Comparison of ENCODE assay signal across 21 cellular contexts in the genomic region with DNA sequence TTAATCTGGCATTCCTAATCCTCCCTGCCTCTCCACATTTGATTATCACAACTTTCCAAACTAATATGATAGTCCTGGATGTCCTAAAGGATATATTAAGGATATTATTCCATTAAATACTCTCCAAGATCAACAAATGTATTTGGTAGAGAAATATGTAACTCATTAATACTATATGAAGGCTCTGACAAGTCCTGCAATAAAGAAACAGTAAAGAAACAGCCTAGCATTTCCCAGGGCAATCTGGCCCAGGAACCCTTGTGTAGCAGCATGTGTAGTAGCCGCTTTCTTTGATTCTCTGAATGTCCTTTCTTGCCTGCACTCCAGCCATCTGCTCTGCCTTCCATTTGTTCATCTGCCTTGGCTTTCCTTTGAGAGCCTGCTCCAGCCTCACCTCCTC. TPM values are rescaled to one million over a fixed set of nuclear protein-coding genes. Genes with fewer than 3 reads are reported as not detected.
DNase-seq lines count a peak whose midpoint lies in the region; ATAC-seq and TF ChIP-seq lines count a peak whose summit lies in the region.
"Had no signal": no experiment of that assay in that cellular context is flagged by ENCODE, and none has a peak within 500 bp of the region (broad histone marks: within the 10 kb centered on the region; RNA-seq: fewer than 3 reads in every experiment).

No MANE protein-coding gene starts in this region.

- H3K4me3 ChIP-seq in HEK293 (ENCODE audit: low read depth, low read length) (no peak overlapping the region), OCI-LY3 (ENCODE audit: low read length) (no peak overlapping the region), prostate gland (no peak overlapping the region)
- H3K4me3 ChIP-seq: gastroesophageal sphincter had no signal

- TF ChIP-seq CTCF in HEK293 (tag by site-specific recombination; IDR thresholded peaks at IDR 0.05) = no peak
- no peak for TF ChIP-seq CTCF in OCI-LY3 (IDR thresholded peaks at IDR 0.05; ENCODE audit: low read depth, low read length)
- no peak for TF ChIP-seq CTCF in chondrocyte (IDR thresholded peaks at IDR 0.05)
- TF ChIP-seq CTCF in osteocyte (IDR thresholded peaks at IDR 0.05) = no peak
- TF ChIP-seq CTCF in prostate gland (IDR thresholded peaks at IDR 0.05) = no peak

- H3K9me3 ChIP-seq in HEK293 (ENCODE audit: control insufficient read depth, insufficient read depth, low read depth, low read length) (no peaks in the 10 kb centered on the region), OCI-LY3 (ENCODE audit: insufficient read depth, low read length) (no peaks in the 10 kb centered on the region), prostate gland (no peaks in the 10 kb centered on the region)
- H3K9me3 ChIP-seq: gastroesophageal sphincter had no signal

- no peak for DNase-seq in chondrocyte (ENCODE audit: low spot score)
- DNase-seq in osteocyte (ENCODE audit: extremely low spot score, unreplicated experiment) = no peak
- DNase-seq in prostate gland (ENCODE audit: low spot score) = no peak
- DNase-seq in UCSD-AML1 (lab: John Stamatoyannopoulos, UW; ENCODE audit: unreplicated experiment) = no peak
- no peak for DNase-seq in stimulated activated naive CD4-positive, alpha-beta T cell (lab: John Stamatoyannopoulos, UW)
- DNase-seq: activated CD4-positive, alpha-beta T cell treated with anti-CD3 and anti-CD28 coated beads for 48 hours; CD4-positive, alpha-beta T cell; dermis blood vessel endothelial cell; naive B cell; NCI-H2029; NCI-H345; stimulated activated naive B cell treated with anti-CD40 and anti-IgM and Interleukin-4, amounts not matched to agents 10 μg/mL and 1 μg/mL and 100 μg/mL, for 72 hours; trophoblast cell had no signal

- H3K4me2 ChIP-seq in OCI-LY3 (ENCODE audit: low read length) = peak overlapping the region; percentile 70

- peaks cover 5% of the 10 kb centered on the region for H3K36me3 Mint-ChIP-seq in chondrocyte (ENCODE audit: low read depth)
- peaks cover 27% of the 10 kb centered on the region for H3K36me3 Mint-ChIP-seq in osteocyte (ENCODE audit: unreplicated experiment)
- H3K36me3 Mint-ChIP-seq: naive B cell; stimulated activated naive B cell treated with anti-CD40 and anti-IgM and Interleukin-4, amounts not matched to agents 10 μg/mL and 1 μg/mL and 100 μg/mL, for 72 hours had no signal

- H3K27me3 Mint-ChIP-seq in chondrocyte (ENCODE audit: low read depth) (no peaks in the 10 kb centered on the region), osteocyte (ENCODE audit: unreplicated experiment) (no peaks in the 10 kb centered on the region)
- H3K27me3 Mint-ChIP-seq: CD4-positive, alpha-beta T cell; IgD-negative memory B cell; naive B cell; stimulated activated naive B cell treated with anti-CD40 and anti-IgM and Interleukin-4, amounts not matched to agents 10 μg/mL and 1 μg/mL and 100 μg/mL, for 72 hours had no signal

- CTCF ChIA-PET in HEK293 (lab: Yijun Ruan, JAX) = interaction anchor here (1.2 to 2.6 kb wide), 3 partner anchors 22 to 137 kb away, joined by 3 to 9 read pairs (median 3); no protein-coding TSS in a partner anchor

- H3K4me3 Mint-ChIP-seq in chondrocyte (ENCODE audit: unreplicated experiment) (no peak overlapping the region), osteocyte (ENCODE audit: unreplicated experiment) (peak overlapping the region; percentile 50)
- H3K4me3 Mint-ChIP-seq: CD4-positive, alpha-beta T cell; naive B cell; stimulated activated naive B cell treated with anti-CD40 and anti-IgM and Interleukin-4, amounts not matched to agents 10 μg/mL and 1 μg/mL and 100 μg/mL, for 72 hours had no signal

- H3K36me3 ChIP-seq in HEK293 (ENCODE audit: control insufficient read depth in 2 of 2, insufficient read depth in 1 of 2, low read length in 2 of 2) = no peaks in the 10 kb centered on the region
- H3K36me3 ChIP-seq in OCI-LY3 (replicated peaks; ENCODE audit: low read depth, low read length) = no peaks in the 10 kb centered on the region
- H3K36me3 ChIP-seq in prostate gland = no peaks in the 10 kb centered on the region
- H3K36me3 ChIP-seq: gastroesophageal sphincter had no signal

- peaks cover 94% of the 10 kb centered on the region for H3K4me1 Mint-ChIP-seq in chondrocyte (ENCODE audit: low read depth)
- H3K4me1 Mint-ChIP-seq in osteocyte (ENCODE audit: unreplicated experiment) = peaks cover 98% of the 10 kb centered on the region

- H3K9me3 Mint-ChIP-seq in chondrocyte (ENCODE audit: low read depth) (no peaks in the 10 kb centered on the region), osteocyte (ENCODE audit: unreplicated experiment) (no peaks in the 10 kb centered on the region)
- H3K9me3 Mint-ChIP-seq: activated T-helper 2 cell treated with anti-CD3 and anti-CD28 coated beads, Interferon-gamma antibody, Interleukin-2, Interleukin-4, amounts not matched to agents 10 μg/mL and 5 μg/mL and 100 μg/mL, durations not matched to agents 14 hours and 24 hours and 36 hours; CD4-positive, alpha-beta T cell; IgD-negative memory B cell; naive B cell; stimulated activated naive B cell treated with anti-CD40 and anti-IgM and Interleukin-4, amounts not matched to agents 10 μg/mL and 1 μg/mL and 100 μg/mL, for 72 hours had no signal

- intact Hi-C loops in prostate gland (cut with DNase I) = no loop called here

- peak overlapping the region; percentile 22; the same call in 1 of the 2 replicates for H3K9ac ChIP-seq in OCI-LY3 (ENCODE audit: low read length)
- H3K9ac ChIP-seq: parathyroid adenoma had no signal

- no peaks in the 10 kb centered on the region for H4K20me1 ChIP-seq in OCI-LY3 (ENCODE audit: insufficient read depth, low read length)

- H3K4me1 ChIP-seq in HEK293 (ENCODE audit: control insufficient read depth, insufficient read depth, low read length) = peaks cover 23% of the 10 kb centered on the region
- peaks cover 68% of the 10 kb centered on the region for H3K4me1 ChIP-seq in OCI-LY3 (ENCODE audit: low read length)
- peaks cover 9% of the 10 kb centered on the region for H3K4me1 ChIP-seq in prostate gland (replicated peaks)

- 100% methylated on average over 1 of the region's 1 CpG for WGBS in prostate gland

- no peak for TF ChIP-seq POLR2A in prostate gland (IDR thresholded peaks at IDR 0.05)

- H2AFZ ChIP-seq in OCI-LY3 (ENCODE audit: low read depth, low read length) = no peak overlapping the region
- H2AFZ ChIP-seq: parathyroid adenoma had no signal

- H3K27ac ChIP-seq in HEK293 (ENCODE audit: extremely low read depth, low read depth, low read length) (no peak overlapping the region), OCI-LY3 (ENCODE audit: low read length) (peak overlapping the region; percentile 87), prostate gland (no peak overlapping the region)
- H3K27ac ChIP-seq: HL-60, parathyroid adenoma had no signal

- POLR2A ChIA-PET in HEK293 (lab: Yijun Ruan, JAX) = no interaction called here

- H3K79me2 ChIP-seq in OCI-LY3 (ENCODE audit: low read length) = peaks cover 76% of the 10 kb centered on the region

- peak overlapping the region; percentile 98 for H3K27ac Mint-ChIP-seq in chondrocyte (ENCODE audit: unreplicated experiment)
- peak overlapping the region; percentile 97 for H3K27ac Mint-ChIP-seq in osteocyte (ENCODE audit: unreplicated experiment)
- H3K27ac Mint-ChIP-seq: activated T-helper 2 cell treated with anti-CD3 and anti-CD28 coated beads, Interferon-gamma antibody, Interleukin-2, Interleukin-4, amounts not matched to agents 10 μg/mL and 5 μg/mL and 100 μg/mL, durations not matched to agents 14 hours and 24 hours and 36 hours; CD4-positive, alpha-beta T cell; stimulated activated naive B cell treated with anti-CD40 and anti-IgM and Interleukin-4, amounts not matched to agents 10 μg/mL and 1 μg/mL and 100 μg/mL, for 72 hours had no signal

- H3K27me3 ChIP-seq in OCI-LY3 (ENCODE audit: low read depth, low read length) = no peaks in the 10 kb centered on the region
- no peaks in the 10 kb centered on the region for H3K27me3 ChIP-seq in prostate gland (replicated peaks; ENCODE audit: insufficient read depth)
- H3K27me3 ChIP-seq: gastroesophageal sphincter had no signal

- no peak for ATAC-seq in HG02763 (IDR thresholded peaks at IDR 0.05; ENCODE audit: unreplicated experiment)
- ATAC-seq: gastroesophageal sphincter; stimulated activated naive B cell treated with anti-CD40 and anti-IgM and Interleukin-4, amounts not matched to agents 10 μg/mL and 1 μg/mL and 100 μg/mL, for 72 hours had no signal

TF ChIP-seq in HEK293, 187 proteins besides CTCF, POLR2A, EP300 and RAD21:
- peak; percentile 95 for TF ChIP-seq ZNF239 (tag by site-specific recombination; IDR thresholded peaks at IDR 0.05)
- TF ChIP-seq, protein P1, sequence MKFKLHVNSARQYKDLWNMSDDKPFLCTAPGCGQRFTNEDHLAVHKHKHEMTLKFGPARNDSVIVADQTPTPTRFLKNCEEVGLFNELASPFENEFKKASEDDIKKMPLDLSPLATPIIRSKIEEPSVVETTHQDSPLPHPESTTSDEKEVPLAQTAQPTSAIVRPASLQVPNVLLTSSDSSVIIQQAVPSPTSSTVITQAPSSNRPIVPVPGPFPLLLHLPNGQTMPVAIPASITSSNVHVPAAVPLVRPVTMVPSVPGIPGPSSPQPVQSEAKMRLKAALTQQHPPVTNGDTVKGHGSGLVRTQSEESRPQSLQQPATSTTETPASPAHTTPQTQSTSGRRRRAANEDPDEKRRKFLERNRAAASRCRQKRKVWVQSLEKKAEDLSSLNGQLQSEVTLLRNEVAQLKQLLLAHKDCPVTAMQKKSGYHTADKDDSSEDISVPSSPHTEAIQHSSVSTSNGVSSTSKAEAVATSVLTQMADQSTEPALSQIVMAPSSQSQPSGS (tag by site-specific recombination; IDR thresholded peaks at IDR 0.05; ENCODE audit: low read depth) = no peak

RNA-seq across cellular contexts. Expression of a gene that starts 23.7 kb away (rescaled TPM):
- total RNA-seq in chondrocyte = 159 to 178 TPM (median 159 TPM) in 3 replicates
- 320 and 339 TPM in 2 replicates for total RNA-seq in osteocyte
- total RNA-seq in prostate gland = 10 to 100 TPM in 1 of 2 donors, 1 to 10 TPM in 1; 7.2 to 22.4 TPM
